ENCODE assay signal across 8 cellular contexts in the genomic region with DNA sequence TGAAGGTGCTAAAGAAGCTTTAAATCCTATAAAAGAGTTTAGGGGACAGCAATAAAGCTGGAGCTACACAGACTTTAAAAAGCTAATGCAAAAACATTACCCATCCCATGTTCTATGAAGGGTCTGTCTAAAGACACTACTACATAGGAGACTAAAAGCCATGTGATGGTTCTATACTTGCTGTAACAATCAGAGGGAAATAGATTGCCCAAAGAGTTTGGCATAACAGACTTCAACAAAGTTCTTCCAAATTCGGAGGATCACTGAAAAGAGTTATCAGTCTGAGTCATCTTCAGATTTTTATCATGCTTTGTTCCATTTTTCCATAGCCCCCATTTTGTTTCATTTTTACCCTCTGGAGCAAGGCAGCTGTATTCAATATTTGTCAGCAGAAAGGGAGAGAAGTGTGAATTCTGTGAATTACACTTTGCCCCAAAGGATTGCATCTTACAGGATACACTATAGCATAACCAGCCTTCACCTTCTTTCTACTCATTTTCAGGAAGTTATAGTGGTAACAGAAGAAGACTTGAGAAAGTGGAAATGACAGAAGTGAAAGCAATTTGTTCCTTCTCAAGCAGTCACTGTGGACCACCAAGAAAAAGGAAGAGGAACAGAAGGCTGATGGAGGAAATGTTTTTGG.
DNase-seq lines count a peak whose midpoint lies in the region; ATAC-seq and TF ChIP-seq lines count a peak whose summit lies in the region.
"Not testable (repeated sequence)": the region's sequence is repeated elsewhere in the genome, so short reads cannot be mapped to it uniquely, and the experiment has no call there.

No MANE protein-coding gene starts in this region.

- ATAC-seq in GM19023 (IDR thresholded peaks at IDR 0.05; ENCODE audit: unreplicated experiment) (peak; percentile 72), GM21515 (IDR thresholded peaks at IDR 0.05; ENCODE audit: unreplicated experiment) (peak; percentile 91), HG02870 (IDR thresholded peaks at IDR 0.05; ENCODE audit: unreplicated experiment) (peak; percentile 95), HG03342 (IDR thresholded peaks at IDR 0.05; ENCODE audit: unreplicated experiment) (peak; percentile 96)
- ATAC-seq in activated CD4-positive, alpha-beta T cell treated with anti-CD3 and anti-CD28 coated beads for 36 hours, result peak; percentile 42

- not testable (repeated sequence) for H3K4me3 ChIP-seq in GM06990 (replicated peaks; ENCODE audit: low read depth, low read length)

- not testable (repeated sequence) for H3K27me3 Mint-ChIP-seq in activated CD4-positive, alpha-beta T cell treated with anti-CD3 and anti-CD28 coated beads for 36 hours

- intact Hi-C loops in activated CD4-positive, alpha-beta T cell treated with anti-CD3 and anti-CD28 coated beads for 36 hours (cut with DNase I, micrococcal nuclease), result loop anchor here in 1 of 2 experiments (5.0 kb wide), 1 partner anchor 146 kb away; a partner anchor contains a TSS

- POLR2A ChIA-PET in activated CD4-positive, alpha-beta T cell treated with anti-CD3 and anti-CD28 coated beads for 36 hours (lab: Charles Lee), result not testable (repeated sequence)

- not testable (repeated sequence) for H3K27ac Mint-ChIP-seq in activated CD4-positive, alpha-beta T cell treated with anti-CD3 and anti-CD28 coated beads for 36 hours

- not testable (repeated sequence) for H3K4me3 Mint-ChIP-seq in activated CD4-positive, alpha-beta T cell treated with anti-CD3 and anti-CD28 coated beads for 36 hours

- H3K4me1 Mint-ChIP-seq in activated CD4-positive, alpha-beta T cell treated with anti-CD3 and anti-CD28 coated beads for 36 hours, result not testable (repeated sequence)

- not testable (repeated sequence) for H3K27me3 ChIP-seq in GM06990 (replicated peaks; ENCODE audit: control insufficient read depth, insufficient read depth, low read length)

- not testable (repeated sequence) for H3K9me3 Mint-ChIP-seq in activated CD4-positive, alpha-beta T cell treated with anti-CD3 and anti-CD28 coated beads for 36 hours (ENCODE audit: low read depth)

- DNase-seq in GM06990 (ENCODE audit: extremely low read depth, insufficient read length) (peak; percentile 22), MV-4-11 (lab: John Stamatoyannopoulos, UW) (peak; percentile 96), pons (ENCODE audit: low spot score) (peak; percentile 60)
- DNase-seq in activated CD4-positive, alpha-beta T cell treated with anti-CD3 and anti-CD28 coated beads for 36 hours, result not testable (repeated sequence)

- H3K36me3 Mint-ChIP-seq in activated CD4-positive, alpha-beta T cell treated with anti-CD3 and anti-CD28 coated beads for 36 hours (ENCODE audit: low read depth), result not testable (repeated sequence)

- TF ChIP-seq CTCF in GM06990 (IDR thresholded peaks at IDR 0.05; ENCODE audit: insufficient read depth, low read length, poor library complexity, severe bottlenecking), result not testable (repeated sequence)

- H3K36me3 ChIP-seq in GM06990 (ENCODE audit: control insufficient read depth, insufficient read depth, low read length), result not testable (repeated sequence)

- CTCF ChIA-PET in activated CD4-positive, alpha-beta T cell treated with anti-CD3 and anti-CD28 coated beads for 36 hours (lab: Charles Lee), result not testable (repeated sequence)

Comparison
In these comparisons a context has a peak if more than half of its experiments do, and no peak if none do; other contexts are left out.
1. ATAC-seq: peak in every context shown above with its lines; median percentile 96 in HG03342; 95 in HG02870; 91 in GM21515; 72 in GM19023; 42 in activated CD4-positive, alpha-beta T cell treated with anti-CD3 and anti-CD28 coated beads for 36 hours.